Comparison of ENCODE assay signal across 2 cellular contexts in the genomic region with DNA sequence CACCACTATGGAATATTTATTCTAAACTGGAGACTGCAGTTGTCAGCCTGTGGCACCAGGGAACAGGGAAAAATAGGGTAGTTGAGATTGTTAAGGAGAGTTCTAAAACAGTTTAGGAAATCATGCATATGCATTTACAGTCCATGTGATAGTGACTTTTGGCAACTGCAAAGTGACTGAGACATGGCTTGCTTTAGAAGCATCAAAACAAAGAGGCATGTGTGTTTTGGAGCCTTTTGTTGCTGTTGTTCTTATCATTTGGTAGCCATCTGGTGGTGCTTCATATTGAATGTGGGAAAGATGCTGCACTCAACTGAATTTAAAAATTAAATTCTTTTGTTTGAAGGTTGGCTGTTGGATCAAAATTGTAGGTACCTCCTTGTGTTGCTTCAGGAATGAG.
TF ChIP-seq lines count a peak whose summit lies in the region.

No MANE protein-coding gene starts in this region.

TF ChIP-seq in GM23338, 12 proteins besides CTCF, POLR2A, EP300 and RAD21:
- TF ChIP-seq, protein P1, sequence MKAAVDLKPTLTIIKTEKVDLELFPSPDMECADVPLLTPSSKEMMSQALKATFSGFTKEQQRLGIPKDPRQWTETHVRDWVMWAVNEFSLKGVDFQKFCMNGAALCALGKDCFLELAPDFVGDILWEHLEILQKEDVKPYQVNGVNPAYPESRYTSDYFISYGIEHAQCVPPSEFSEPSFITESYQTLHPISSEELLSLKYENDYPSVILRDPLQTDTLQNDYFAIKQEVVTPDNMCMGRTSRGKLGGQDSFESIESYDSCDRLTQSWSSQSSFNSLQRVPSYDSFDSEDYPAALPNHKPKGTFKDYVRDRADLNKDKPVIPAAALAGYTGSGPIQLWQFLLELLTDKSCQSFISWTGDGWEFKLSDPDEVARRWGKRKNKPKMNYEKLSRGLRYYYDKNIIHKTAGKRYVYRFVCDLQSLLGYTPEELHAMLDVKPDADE (IDR thresholded peaks at IDR 0.05) = no peak
- TF ChIP-seq ZNF331 (CRISPR knock-in tag; IDR thresholded peaks at IDR 0.05; ENCODE audit: low read depth) (no peak), JUNB (IDR thresholded peaks at IDR 0.05; ENCODE audit: unreplicated experiment) (no peak), NANOG (IDR thresholded peaks at IDR 0.05; ENCODE audit: borderline replicate concordance) (no peak), POLR2AphosphoS5 (IDR thresholded peaks at IDR 0.05; ENCODE audit: low read depth) (no peak)
- TF ChIP-seq, protein P2, sequence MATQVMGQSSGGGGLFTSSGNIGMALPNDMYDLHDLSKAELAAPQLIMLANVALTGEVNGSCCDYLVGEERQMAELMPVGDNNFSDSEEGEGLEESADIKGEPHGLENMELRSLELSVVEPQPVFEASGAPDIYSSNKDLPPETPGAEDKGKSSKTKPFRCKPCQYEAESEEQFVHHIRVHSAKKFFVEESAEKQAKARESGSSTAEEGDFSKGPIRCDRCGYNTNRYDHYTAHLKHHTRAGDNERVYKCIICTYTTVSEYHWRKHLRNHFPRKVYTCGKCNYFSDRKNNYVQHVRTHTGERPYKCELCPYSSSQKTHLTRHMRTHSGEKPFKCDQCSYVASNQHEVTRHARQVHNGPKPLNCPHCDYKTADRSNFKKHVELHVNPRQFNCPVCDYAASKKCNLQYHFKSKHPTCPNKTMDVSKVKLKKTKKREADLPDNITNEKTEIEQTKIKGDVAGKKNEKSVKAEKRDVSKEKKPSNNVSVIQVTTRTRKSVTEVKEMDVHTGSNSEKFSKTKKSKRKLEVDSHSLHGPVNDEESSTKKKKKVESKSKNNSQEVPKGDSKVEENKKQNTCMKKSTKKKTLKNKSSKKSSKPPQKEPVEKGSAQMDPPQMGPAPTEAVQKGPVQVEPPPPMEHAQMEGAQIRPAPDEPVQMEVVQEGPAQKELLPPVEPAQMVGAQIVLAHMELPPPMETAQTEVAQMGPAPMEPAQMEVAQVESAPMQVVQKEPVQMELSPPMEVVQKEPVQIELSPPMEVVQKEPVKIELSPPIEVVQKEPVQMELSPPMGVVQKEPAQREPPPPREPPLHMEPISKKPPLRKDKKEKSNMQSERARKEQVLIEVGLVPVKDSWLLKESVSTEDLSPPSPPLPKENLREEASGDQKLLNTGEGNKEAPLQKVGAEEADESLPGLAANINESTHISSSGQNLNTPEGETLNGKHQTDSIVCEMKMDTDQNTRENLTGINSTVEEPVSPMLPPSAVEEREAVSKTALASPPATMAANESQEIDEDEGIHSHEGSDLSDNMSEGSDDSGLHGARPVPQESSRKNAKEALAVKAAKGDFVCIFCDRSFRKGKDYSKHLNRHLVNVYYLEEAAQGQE (IDR thresholded peaks at IDR 0.05; ENCODE audit: unreplicated experiment) = no peak

TF ChIP-seq in K562, 482 proteins besides CTCF, POLR2A, EP300 and RAD21:
- TF ChIP-seq SMARCA4 (IDR thresholded peaks at IDR 0.05) (no peak), HNRNPK (IDR thresholded peaks at IDR 0.05; ENCODE audit: low read depth, low read length, poor library complexity, severe bottlenecking) (no peak), MBD2 (IDR thresholded peaks at IDR 0.05; ENCODE audit: borderline replicate concordance, low read depth) (no peak), TGIF2 (CRISPR knock-in tag; IDR thresholded peaks at IDR 0.05) (no peak), HNRNPL (IDR thresholded peaks at IDR 0.05; ENCODE audit: low read depth, low read length) (no peak), U2AF1 (optimal IDR thresholded peaks at IDR 0.05; ENCODE audit: low read depth, low read length) (no peak), MAFK (IDR thresholded peaks at IDR 0.05; ENCODE audit: low read length) (no peak), ZNF586 (CRISPR knock-in tag; conservative IDR thresholded peaks at IDR 0.05) (no peak), ATF7 (IDR thresholded peaks at IDR 0.05) (no peak), FOXJ3 (CRISPR knock-in tag; IDR thresholded peaks at IDR 0.05) (no peak), TFAM (CRISPR knock-in tag; conservative IDR thresholded peaks at IDR 0.05) (no peak), ZC3H8 (IDR thresholded peaks at IDR 0.05) (no peak), NFIX (CRISPR knock-in tag; IDR thresholded peaks at IDR 0.05; ENCODE audit: low read depth) (no peak), WHSC1 (IDR thresholded peaks at IDR 0.05; ENCODE audit: low read length) (no peak), ZNF133 (CRISPR knock-in tag; IDR thresholded peaks at IDR 0.05) (no peak), SMARCC2 (IDR thresholded peaks at IDR 0.05; ENCODE audit: low read depth) (no peak)
- TF ChIP-seq, protein P3, sequence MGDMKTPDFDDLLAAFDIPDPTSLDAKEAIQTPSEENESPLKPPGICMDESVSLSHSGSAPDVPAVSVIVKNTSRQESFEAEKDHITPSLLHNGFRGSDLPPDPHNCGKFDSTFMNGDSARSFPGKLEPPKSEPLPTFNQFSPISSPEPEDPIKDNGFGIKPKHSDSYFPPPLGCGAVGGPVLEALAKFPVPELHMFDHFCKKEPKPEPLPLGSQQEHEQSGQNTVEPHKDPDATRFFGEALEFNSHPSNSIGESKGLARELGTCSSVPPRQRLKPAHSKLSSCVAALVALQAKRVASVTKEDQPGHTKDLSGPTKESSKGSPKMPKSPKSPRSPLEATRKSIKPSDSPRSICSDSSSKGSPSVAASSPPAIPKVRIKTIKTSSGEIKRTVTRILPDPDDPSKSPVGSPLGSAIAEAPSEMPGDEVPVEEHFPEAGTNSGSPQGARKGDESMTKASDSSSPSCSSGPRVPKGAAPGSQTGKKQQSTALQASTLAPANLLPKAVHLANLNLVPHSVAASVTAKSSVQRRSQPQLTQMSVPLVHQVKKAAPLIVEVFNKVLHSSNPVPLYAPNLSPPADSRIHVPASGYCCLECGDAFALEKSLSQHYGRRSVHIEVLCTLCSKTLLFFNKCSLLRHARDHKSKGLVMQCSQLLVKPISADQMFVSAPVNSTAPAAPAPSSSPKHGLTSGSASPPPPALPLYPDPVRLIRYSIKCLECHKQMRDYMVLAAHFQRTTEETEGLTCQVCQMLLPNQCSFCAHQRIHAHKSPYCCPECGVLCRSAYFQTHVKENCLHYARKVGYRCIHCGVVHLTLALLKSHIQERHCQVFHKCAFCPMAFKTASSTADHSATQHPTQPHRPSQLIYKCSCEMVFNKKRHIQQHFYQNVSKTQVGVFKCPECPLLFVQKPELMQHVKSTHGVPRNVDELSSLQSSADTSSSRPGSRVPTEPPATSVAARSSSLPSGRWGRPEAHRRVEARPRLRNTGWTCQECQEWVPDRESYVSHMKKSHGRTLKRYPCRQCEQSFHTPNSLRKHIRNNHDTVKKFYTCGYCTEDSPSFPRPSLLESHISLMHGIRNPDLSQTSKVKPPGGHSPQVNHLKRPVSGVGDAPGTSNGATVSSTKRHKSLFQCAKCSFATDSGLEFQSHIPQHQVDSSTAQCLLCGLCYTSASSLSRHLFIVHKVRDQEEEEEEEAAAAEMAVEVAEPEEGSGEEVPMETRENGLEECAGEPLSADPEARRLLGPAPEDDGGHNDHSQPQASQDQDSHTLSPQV (IDR thresholded peaks at IDR 0.05) = no peak
- TF ChIP-seq, protein P4, sequence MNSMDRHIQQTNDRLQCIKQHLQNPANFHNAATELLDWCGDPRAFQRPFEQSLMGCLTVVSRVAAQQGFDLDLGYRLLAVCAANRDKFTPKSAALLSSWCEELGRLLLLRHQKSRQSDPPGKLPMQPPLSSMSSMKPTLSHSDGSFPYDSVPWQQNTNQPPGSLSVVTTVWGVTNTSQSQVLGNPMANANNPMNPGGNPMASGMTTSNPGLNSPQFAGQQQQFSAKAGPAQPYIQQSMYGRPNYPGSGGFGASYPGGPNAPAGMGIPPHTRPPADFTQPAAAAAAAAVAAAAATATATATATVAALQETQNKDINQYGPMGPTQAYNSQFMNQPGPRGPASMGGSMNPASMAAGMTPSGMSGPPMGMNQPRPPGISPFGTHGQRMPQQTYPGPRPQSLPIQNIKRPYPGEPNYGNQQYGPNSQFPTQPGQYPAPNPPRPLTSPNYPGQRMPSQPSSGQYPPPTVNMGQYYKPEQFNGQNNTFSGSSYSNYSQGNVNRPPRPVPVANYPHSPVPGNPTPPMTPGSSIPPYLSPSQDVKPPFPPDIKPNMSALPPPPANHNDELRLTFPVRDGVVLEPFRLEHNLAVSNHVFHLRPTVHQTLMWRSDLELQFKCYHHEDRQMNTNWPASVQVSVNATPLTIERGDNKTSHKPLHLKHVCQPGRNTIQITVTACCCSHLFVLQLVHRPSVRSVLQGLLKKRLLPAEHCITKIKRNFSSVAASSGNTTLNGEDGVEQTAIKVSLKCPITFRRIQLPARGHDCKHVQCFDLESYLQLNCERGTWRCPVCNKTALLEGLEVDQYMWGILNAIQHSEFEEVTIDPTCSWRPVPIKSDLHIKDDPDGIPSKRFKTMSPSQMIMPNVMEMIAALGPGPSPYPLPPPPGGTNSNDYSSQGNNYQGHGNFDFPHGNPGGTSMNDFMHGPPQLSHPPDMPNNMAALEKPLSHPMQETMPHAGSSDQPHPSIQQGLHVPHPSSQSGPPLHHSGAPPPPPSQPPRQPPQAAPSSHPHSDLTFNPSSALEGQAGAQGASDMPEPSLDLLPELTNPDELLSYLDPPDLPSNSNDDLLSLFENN (IDR thresholded peaks at IDR 0.05; ENCODE audit: low read depth in 2 of 2, low read length in 2 of 2) = no peak
- TF ChIP-seq, protein P5, sequence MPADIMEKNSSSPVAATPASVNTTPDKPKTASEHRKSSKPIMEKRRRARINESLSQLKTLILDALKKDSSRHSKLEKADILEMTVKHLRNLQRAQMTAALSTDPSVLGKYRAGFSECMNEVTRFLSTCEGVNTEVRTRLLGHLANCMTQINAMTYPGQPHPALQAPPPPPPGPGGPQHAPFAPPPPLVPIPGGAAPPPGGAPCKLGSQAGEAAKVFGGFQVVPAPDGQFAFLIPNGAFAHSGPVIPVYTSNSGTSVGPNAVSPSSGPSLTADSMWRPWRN (IDR thresholded peaks at IDR 0.05; ENCODE audit: low read depth) = no peak
